In the genomic region with DNA sequence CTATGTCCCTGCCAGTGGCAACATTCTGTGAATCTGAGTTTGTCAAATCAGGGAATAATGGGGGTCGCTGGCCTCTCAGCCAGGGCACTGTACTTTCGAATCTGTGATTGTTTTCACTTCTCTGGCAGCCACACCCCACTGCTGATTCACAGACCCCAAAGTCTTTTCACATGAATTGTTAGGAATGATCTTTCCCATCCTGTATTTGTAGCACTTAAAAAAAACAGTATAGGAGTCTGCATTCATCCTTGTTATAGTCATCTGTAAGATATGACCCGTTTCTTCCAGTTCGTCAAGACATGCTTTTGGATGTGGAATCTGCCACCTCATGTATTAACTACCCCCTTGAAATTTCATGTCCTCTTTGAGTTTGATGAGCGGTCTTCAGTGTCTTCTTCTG, we compare ENCODE assay signal across 9 cellular contexts. TPM values are rescaled to one million over a fixed set of nuclear protein-coding genes. Genes with fewer than 3 reads are reported as not detected.
DNase-seq lines count a peak whose midpoint lies in the region; ATAC-seq and TF ChIP-seq lines count a peak whose summit lies in the region.
"Had no signal": no experiment of that assay in that cellular context is flagged by ENCODE, and none has a peak within 500 bp of the region (broad histone marks: within the 10 kb centered on the region; RNA-seq: fewer than 3 reads in every experiment).

No MANE protein-coding gene starts in this region.

- H3K9me3 ChIP-seq in lower lobe of right lung: no peaks in the 10 kb centered on the region

- H3K4me1 Mint-ChIP-seq in activated naive CD4-positive, alpha-beta T cell treated with anti-CD3 and anti-CD28 coated beads, Interleukin-2, amount 50 U/mL, for 24 hours: peaks cover 67% of the 10 kb centered on the region
- H3K4me1 Mint-ChIP-seq in type B pancreatic cell (ENCODE audit: unreplicated experiment): peaks cover 41% of the 10 kb centered on the region

- H3K4me3 Mint-ChIP-seq in activated naive CD4-positive, alpha-beta T cell treated with anti-CD3 and anti-CD28 coated beads, Interleukin-2, amount 50 U/mL, for 24 hours: peak overlapping the region; percentile 97
- peak overlapping the region; percentile 100 for H3K4me3 Mint-ChIP-seq in type B pancreatic cell

- H3K36me3 Mint-ChIP-seq in activated naive CD4-positive, alpha-beta T cell treated with anti-CD3 and anti-CD28 coated beads, Interleukin-2, amount 50 U/mL, for 24 hours: peaks cover 11% of the 10 kb centered on the region
- peaks cover 20% of the 10 kb centered on the region for H3K36me3 Mint-ChIP-seq in type B pancreatic cell

- H3K36me3 ChIP-seq in lower lobe of right lung: peaks cover 25% of the 10 kb centered on the region

- in situ Hi-C loops in astrocyte of the spinal cord (cut with HindIII; ENCODE audit: low sequenced_read_pairs): no loop called here

- no peaks in the 10 kb centered on the region for H3K9me3 Mint-ChIP-seq in activated naive CD4-positive, alpha-beta T cell treated with anti-CD3 and anti-CD28 coated beads, Interleukin-2, amount 50 U/mL, for 24 hours
- H3K9me3 Mint-ChIP-seq in type B pancreatic cell: no peaks in the 10 kb centered on the region

- peaks cover 53% of the 10 kb centered on the region for H3K4me1 ChIP-seq in lower lobe of right lung

- no peaks in the 10 kb centered on the region for H3K27me3 Mint-ChIP-seq in activated naive CD4-positive, alpha-beta T cell treated with anti-CD3 and anti-CD28 coated beads, Interleukin-2, amount 50 U/mL, for 24 hours
- H3K27me3 Mint-ChIP-seq in type B pancreatic cell: peaks cover 3% of the 10 kb centered on the region

- intact Hi-C loops in lower lobe of right lung (cut with DNase I): no loop called here

- ATAC-seq in lower lobe of right lung (no peak), left lobe of liver (no peak), GM18861 (IDR thresholded peaks at IDR 0.05; ENCODE audit: unreplicated experiment) (no peak)

- peak overlapping the region; percentile 86 for H3K27ac Mint-ChIP-seq in activated naive CD4-positive, alpha-beta T cell treated with anti-CD3 and anti-CD28 coated beads, Interleukin-2, amount 50 U/mL, for 24 hours
- H3K27ac Mint-ChIP-seq in type B pancreatic cell: peak overlapping the region; percentile 99

- TF ChIP-seq CTCF in astrocyte of the spinal cord (IDR thresholded peaks at IDR 0.05; ENCODE audit: low read depth, low read length) (no peak), lower lobe of right lung (IDR thresholded peaks at IDR 0.05) (no peak), type B pancreatic cell (conservative IDR thresholded peaks at IDR 0.05) (no peak)

- H3K27ac ChIP-seq in lower lobe of right lung: peak overlapping the region; percentile 94

- no peaks in the 10 kb centered on the region for H3K27me3 ChIP-seq in lower lobe of right lung (ENCODE audit: low read depth)

- DNase-seq in activated naive CD4-positive, alpha-beta T cell (lab: John Stamatoyannopoulos, UW): no peak
- DNase-seq in astrocyte of the spinal cord (ENCODE audit: low read depth, low spot score) (peak; percentile 17), lower lobe of right lung (no peak), type B pancreatic cell (ENCODE audit: extremely low spot score, unreplicated experiment) (no peak), left lobe of liver (ENCODE audit: low spot score) (no peak)
- DNase-seq in activated CD4-positive, CD25-positive, alpha-beta regulatory T cell treated with anti-CD3 and anti-CD28 coated beads, Interleukin-2, amount 50 U/mL, for 72 hours: no peak
- DNase-seq: kidney glomerular epithelial cell had no signal

- H3K4me3 ChIP-seq in astrocyte of the spinal cord (ENCODE audit: low read depth, low read length) (peak overlapping the region; percentile 83), lower lobe of right lung (peak overlapping the region; percentile 92)

RNA-seq across cellular contexts. Expression of gene NAGK, which starts 0.9 kb away (rescaled TPM):
- total RNA-seq in lower lobe of right lung: 150 TPM
- 102 and 139 TPM in 2 replicates for total RNA-seq in type B pancreatic cell (ENCODE audit: low replicate concordance)
- 32.0 TPM for total RNA-seq in left lobe of liver
